Comparison of ENCODE assay signal across 1 cellular context in the genomic region with DNA sequence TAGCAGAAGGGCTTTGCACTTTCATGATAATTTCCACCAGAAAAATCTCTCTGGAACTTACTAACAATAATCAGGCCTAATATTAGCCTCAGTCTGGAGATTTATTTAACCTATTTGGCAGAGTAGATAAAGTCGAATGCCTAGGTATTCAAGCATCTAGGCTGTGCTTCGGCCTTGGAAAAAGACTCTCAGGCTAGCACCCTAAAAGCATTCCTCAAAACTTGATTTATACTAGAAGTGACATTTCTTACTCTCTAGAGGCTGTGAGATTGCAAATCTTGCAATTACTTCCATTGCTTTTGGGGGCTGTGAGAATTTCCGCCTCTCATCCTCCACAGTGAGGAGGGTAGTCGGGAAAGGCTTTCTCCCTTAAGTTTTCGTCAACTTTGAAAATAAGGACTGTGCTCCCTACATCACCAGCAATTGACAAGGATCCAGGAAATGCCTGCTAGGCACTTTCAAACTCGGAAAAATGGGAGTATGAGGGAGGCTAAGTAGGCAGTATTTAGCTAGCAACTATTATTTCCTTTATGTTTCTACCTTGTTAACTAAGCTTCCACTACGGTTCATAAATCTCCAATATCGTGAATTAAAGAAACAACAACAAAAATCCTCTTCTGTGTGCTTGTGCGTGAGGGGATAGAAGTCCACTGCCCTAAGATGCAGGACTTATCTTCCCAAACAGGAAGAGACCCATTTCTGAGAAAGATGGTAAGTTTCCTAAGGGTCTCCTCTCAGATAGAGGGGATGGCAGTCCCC.
TF ChIP-seq lines count a peak whose summit lies in the region.

No MANE protein-coding gene starts in this region.

TF ChIP-seq in GM12878, 131 proteins besides CTCF, POLR2A, EP300 and RAD21:
- TF ChIP-seq, protein P1, sequence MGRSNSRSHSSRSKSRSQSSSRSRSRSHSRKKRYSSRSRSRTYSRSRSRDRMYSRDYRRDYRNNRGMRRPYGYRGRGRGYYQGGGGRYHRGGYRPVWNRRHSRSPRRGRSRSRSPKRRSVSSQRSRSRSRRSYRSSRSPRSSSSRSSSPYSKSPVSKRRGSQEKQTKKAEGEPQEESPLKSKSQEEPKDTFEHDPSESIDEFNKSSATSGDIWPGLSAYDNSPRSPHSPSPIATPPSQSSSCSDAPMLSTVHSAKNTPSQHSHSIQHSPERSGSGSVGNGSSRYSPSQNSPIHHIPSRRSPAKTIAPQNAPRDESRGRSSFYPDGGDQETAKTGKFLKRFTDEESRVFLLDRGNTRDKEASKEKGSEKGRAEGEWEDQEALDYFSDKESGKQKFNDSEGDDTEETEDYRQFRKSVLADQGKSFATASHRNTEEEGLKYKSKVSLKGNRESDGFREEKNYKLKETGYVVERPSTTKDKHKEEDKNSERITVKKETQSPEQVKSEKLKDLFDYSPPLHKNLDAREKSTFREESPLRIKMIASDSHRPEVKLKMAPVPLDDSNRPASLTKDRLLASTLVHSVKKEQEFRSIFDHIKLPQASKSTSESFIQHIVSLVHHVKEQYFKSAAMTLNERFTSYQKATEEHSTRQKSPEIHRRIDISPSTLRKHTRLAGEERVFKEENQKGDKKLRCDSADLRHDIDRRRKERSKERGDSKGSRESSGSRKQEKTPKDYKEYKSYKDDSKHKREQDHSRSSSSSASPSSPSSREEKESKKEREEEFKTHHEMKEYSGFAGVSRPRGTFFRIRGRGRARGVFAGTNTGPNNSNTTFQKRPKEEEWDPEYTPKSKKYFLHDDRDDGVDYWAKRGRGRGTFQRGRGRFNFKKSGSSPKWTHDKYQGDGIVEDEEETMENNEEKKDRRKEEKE (IDR thresholded peaks at IDR 0.05): no peak
- TF ChIP-seq, protein P2, sequence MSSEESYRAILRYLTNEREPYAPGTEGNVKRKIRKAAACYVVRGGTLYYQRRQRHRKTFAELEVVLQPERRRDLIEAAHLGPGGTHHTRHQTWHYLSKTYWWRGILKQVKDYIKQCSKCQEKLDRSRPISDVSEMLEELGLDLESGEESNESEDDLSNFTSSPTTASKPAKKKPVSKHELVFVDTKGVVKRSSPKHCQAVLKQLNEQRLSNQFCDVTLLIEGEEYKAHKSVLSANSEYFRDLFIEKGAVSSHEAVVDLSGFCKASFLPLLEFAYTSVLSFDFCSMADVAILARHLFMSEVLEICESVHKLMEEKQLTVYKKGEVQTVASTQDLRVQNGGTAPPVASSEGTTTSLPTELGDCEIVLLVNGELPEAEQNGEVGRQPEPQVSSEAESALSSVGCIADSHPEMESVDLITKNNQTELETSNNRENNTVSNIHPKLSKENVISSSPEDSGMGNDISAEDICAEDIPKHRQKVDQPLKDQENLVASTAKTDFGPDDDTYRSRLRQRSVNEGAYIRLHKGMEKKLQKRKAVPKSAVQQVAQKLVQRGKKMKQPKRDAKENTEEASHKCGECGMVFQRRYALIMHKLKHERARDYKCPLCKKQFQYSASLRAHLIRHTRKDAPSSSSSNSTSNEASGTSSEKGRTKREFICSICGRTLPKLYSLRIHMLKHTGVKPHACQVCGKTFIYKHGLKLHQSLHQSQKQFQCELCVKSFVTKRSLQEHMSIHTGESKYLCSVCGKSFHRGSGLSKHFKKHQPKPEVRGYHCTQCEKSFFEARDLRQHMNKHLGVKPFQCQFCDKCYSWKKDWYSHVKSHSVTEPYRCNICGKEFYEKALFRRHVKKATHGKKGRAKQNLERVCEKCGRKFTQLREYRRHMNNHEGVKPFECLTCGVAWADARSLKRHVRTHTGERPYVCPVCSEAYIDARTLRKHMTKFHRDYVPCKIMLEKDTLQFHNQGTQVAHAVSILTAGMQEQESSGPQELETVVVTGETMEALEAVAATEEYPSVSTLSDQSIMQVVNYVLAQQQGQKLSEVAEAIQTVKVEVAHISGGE (CRISPR knock-in tag; IDR thresholded peaks at IDR 0.05): no peak
- TF ChIP-seq HDAC6 (IDR thresholded peaks at IDR 0.05; ENCODE audit: unreplicated experiment) (no peak), FOS (IDR thresholded peaks at IDR 0.05; ENCODE audit: borderline replicate concordance, extremely low read depth, insufficient read length) (no peak), SREBF2 (IDR thresholded peaks at IDR 0.05; ENCODE audit: low read length) (no peak), NFYA (IDR thresholded peaks at IDR 0.05; ENCODE audit: borderline replicate concordance, low read depth, low read length) (no peak)
